In the genomic region with DNA sequence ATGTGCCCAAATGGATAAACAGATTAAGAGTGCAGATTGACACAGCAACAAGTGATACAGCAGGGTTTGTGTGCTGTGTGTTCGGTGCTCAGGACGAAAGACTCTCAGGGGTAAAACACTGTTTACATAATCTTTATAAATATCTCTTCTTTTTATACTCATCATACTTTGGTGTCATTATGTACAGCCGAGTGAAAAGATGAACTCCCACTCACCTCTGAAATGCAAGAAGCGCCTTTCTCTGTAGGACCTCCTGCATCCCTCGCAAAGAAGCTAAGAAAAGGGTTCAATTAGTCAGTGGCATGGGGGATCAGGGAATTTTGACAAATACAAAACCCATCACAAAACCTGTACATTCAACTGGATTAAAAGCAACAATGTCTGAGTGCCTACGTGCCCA, we compare ENCODE assay signal across 23 cellular contexts.
"Had no signal": no experiment of that assay in that cellular context is flagged by ENCODE, and none has a peak within 500 bp of the region (broad histone marks: within the 10 kb centered on the region; RNA-seq: fewer than 3 reads in every experiment).

No MANE protein-coding gene starts in this region.

- H3K36me3 ChIP-seq: cardiac muscle cell, prostate gland, thyroid gland had no signal

- DNase-seq: effector CD8-positive, alpha-beta T cell; endodermal cell; foreskin melanocyte; glutamatergic neuron; heart right ventricle; hippocampal formation; kidney glomerular epithelial cell; left ventricle myocardium superior; lower lobe of right lung; naive thymus-derived CD4-positive, alpha-beta T cell; nephron progenitor cell; right cardiac atrium; spleen; stimulated activated naive B cell treated with anti-CD40 and anti-IgM and Interleukin-4, amounts not matched to agents 10 μg/mL and 1 μg/mL and 100 μg/mL, for 72 hours; thyroid gland; trophoblast cell had no signal

- ATAC-seq: heart right ventricle; left ventricle myocardium superior; lower lobe of right lung; naive thymus-derived CD4-positive, alpha-beta T cell; right cardiac atrium; stimulated activated naive B cell treated with anti-CD40 and anti-IgM and Interleukin-4, amounts not matched to agents 10 μg/mL and 1 μg/mL and 100 μg/mL, for 72 hours had no signal

- H3K9me3 ChIP-seq: heart right ventricle, lower lobe of right lung, prostate gland, spleen, suprapubic skin, thyroid gland had no signal

- H3K27ac Mint-ChIP-seq: endodermal cell; naive thymus-derived CD4-positive, alpha-beta T cell; stimulated activated naive B cell treated with anti-CD40 and anti-IgM and Interleukin-4, amounts not matched to agents 10 μg/mL and 1 μg/mL and 100 μg/mL, for 72 hours; stimulated activated naive CD8-positive, alpha-beta T cell treated with anti-CD3 and anti-CD28 coated beads, Interleukin-15, Interleukin-2, amounts not matched to agents 100 ng/mL and 50 ng/mL, for 24 hours had no signal

- H3K4me1 Mint-ChIP-seq: naive thymus-derived CD4-positive, alpha-beta T cell; nephron progenitor cell; stimulated activated naive B cell treated with anti-CD40 and anti-IgM and Interleukin-4, amounts not matched to agents 10 μg/mL and 1 μg/mL and 100 μg/mL, for 72 hours had no signal

- H3K36me3 Mint-ChIP-seq: naive thymus-derived CD4-positive, alpha-beta T cell; stimulated activated naive B cell treated with anti-CD40 and anti-IgM and Interleukin-4, amounts not matched to agents 10 μg/mL and 1 μg/mL and 100 μg/mL, for 72 hours had no signal

- H3K4me3 ChIP-seq: cardiac muscle cell, heart right ventricle, lower lobe of right lung, prostate gland, skin epidermis, spleen, suprapubic skin, thyroid gland had no signal

- H3K9me3 Mint-ChIP-seq: endodermal cell; naive thymus-derived CD4-positive, alpha-beta T cell; nephron progenitor cell; stimulated activated naive B cell treated with anti-CD40 and anti-IgM and Interleukin-4, amounts not matched to agents 10 μg/mL and 1 μg/mL and 100 μg/mL, for 72 hours; stimulated activated naive CD8-positive, alpha-beta T cell treated with anti-CD3 and anti-CD28 coated beads, Interleukin-15, Interleukin-2, amounts not matched to agents 100 ng/mL and 50 ng/mL, for 24 hours had no signal

- H3K4me3 Mint-ChIP-seq: endodermal cell; naive thymus-derived CD4-positive, alpha-beta T cell; nephron progenitor cell; stimulated activated naive B cell treated with anti-CD40 and anti-IgM and Interleukin-4, amounts not matched to agents 10 μg/mL and 1 μg/mL and 100 μg/mL, for 72 hours; stimulated activated naive CD8-positive, alpha-beta T cell treated with anti-CD3 and anti-CD28 coated beads, Interleukin-15, Interleukin-2, amounts not matched to agents 100 ng/mL and 50 ng/mL, for 24 hours had no signal

- H3K27me3 ChIP-seq: cardiac muscle cell, heart right ventricle, spleen, suprapubic skin, thyroid gland had no signal

- H3K27me3 Mint-ChIP-seq: naive thymus-derived CD4-positive, alpha-beta T cell; stimulated activated naive B cell treated with anti-CD40 and anti-IgM and Interleukin-4, amounts not matched to agents 10 μg/mL and 1 μg/mL and 100 μg/mL, for 72 hours; stimulated activated naive CD8-positive, alpha-beta T cell treated with anti-CD3 and anti-CD28 coated beads, Interleukin-15, Interleukin-2, amounts not matched to agents 100 ng/mL and 50 ng/mL, for 24 hours had no signal

- H3K4me1 ChIP-seq: prostate gland, spleen, suprapubic skin had no signal

- H3K27ac ChIP-seq: cardiac muscle cell, epithelial cell of prostate, heart right ventricle, lower lobe of right lung, prostate gland, skin epidermis, spleen, suprapubic skin, thyroid gland had no signal

- FAIRE-seq: islet of Langerhans had no signal
